8 cellular contexts compared by ENCODE assay signal in genomic region chr9:121059998-121060636, GRCh38. TPM values are rescaled to one million over a fixed set of nuclear protein-coding genes. Genes with fewer than 3 reads are reported as not detected.
DNase-seq lines count a peak whose midpoint lies in the region; ATAC-seq, FAIRE-seq and TF ChIP-seq lines count a peak whose summit lies in the region.

No MANE protein-coding gene starts in this region.

- H3K36me3 Mint-ChIP-seq in brain = peaks cover 8% of the 10 kb centered on the region

- H3K4me1 Mint-ChIP-seq in brain = peaks cover 18% of the 10 kb centered on the region

- H3K4me1 ChIP-seq in keratinocyte (ENCODE audit: control insufficient read depth, extremely low read depth, insufficient read depth, low read length) (no peaks in the 10 kb centered on the region), tibial artery (no peaks in the 10 kb centered on the region)

- H2AFZ ChIP-seq in keratinocyte (ENCODE audit: control insufficient read depth, low read length) = no peak overlapping the region

- no peak overlapping the region for H3K9ac ChIP-seq in keratinocyte (ENCODE audit: control insufficient read depth, extremely low read depth, insufficient read depth, low read length)

- H3K9me3 ChIP-seq in keratinocyte (ENCODE audit: control insufficient read depth, low read depth, low read length) (no peaks in the 10 kb centered on the region), tibial artery (no peaks in the 10 kb centered on the region)

- H3K36me3 ChIP-seq in keratinocyte (ENCODE audit: control insufficient read depth in 2 of 2, extremely low read depth in 1 of 2, insufficient read depth in 2 of 2, low read length in 2 of 2) = no peaks in the 10 kb centered on the region
- H3K36me3 ChIP-seq in tibial artery = peaks cover 8 to 20% (median 10%) of the 10 kb centered on the region in 3 donors

- intact Hi-C loops in tibial artery (cut with DNase I; ENCODE audit: low total_unique reads) = loop anchor here (5.0 to 10.0 kb wide), 2 partner anchors 75 to 303 kb away; no protein-coding TSS in a partner anchor

- no peaks in the 10 kb centered on the region for H3K27me3 ChIP-seq in keratinocyte (ENCODE audit: control insufficient read depth, extremely low read depth, insufficient read depth, low read length)
- H3K27me3 ChIP-seq in tibial artery = no peaks in the 10 kb centered on the region

- no peaks in the 10 kb centered on the region for H3K27me3 Mint-ChIP-seq in brain

- peak; percentile 83 for TF ChIP-seq CTCF in brain (conservative IDR thresholded peaks at IDR 0.05)
- TF ChIP-seq CTCF in keratinocyte (optimal IDR thresholded peaks at IDR 0.05 in 1 of 3, IDR thresholded peaks at IDR 0.05 in 1 of 3, conservative IDR thresholded peaks at IDR 0.05 in 1 of 3; ENCODE audit: extremely low read depth in 1 of 3, insufficient read depth in 2 of 3, low read length in 3 of 3) = peak; percentile 48 to 66 (median 66)
- peak; percentile 67 to 78 for TF ChIP-seq CTCF in tibial artery (IDR thresholded peaks at IDR 0.05)

- H3K27ac Mint-ChIP-seq in brain = no peak overlapping the region

- H3K4me3 Mint-ChIP-seq in brain = no peak overlapping the region

- H3K79me2 ChIP-seq in keratinocyte (ENCODE audit: control insufficient read depth, insufficient read depth, low read length) = no peaks in the 10 kb centered on the region

- H4K20me1 ChIP-seq in keratinocyte (ENCODE audit: control insufficient read depth, extremely low read depth, insufficient read depth, low read length) = no peaks in the 10 kb centered on the region

- peaks cover 3 to 10% (median 7%) of the 10 kb centered on the region in 5 experiments for H3K9me3 Mint-ChIP-seq in brain

- H3K4me2 ChIP-seq in keratinocyte (ENCODE audit: control insufficient read depth, extremely low read depth, insufficient read depth, low read depth, low read length) = no peak overlapping the region

- FAIRE-seq in keratinocyte (lab: Jason Lieb, UNC) = peak; percentile 79

- DNase-seq in DMS 273 (lab: John Stamatoyannopoulos, UW; ENCODE audit: unreplicated experiment) = peak; percentile 92
- DNase-seq in HCEC 1CT = peak; percentile 57
- peak; percentile 75 for DNase-seq in NCI-H748 (lab: John Stamatoyannopoulos, UW; ENCODE audit: unreplicated experiment)
- no peak for DNase-seq in keratinocyte (ENCODE audit: low read depth, low spot score)
- DNase-seq in tibial artery = no peak

- H3K4me3 ChIP-seq in keratinocyte (ENCODE audit: control insufficient read depth in 2 of 3, extremely low read depth in 1 of 3, insufficient read depth in 2 of 3, low read depth in 1 of 3, low read length in 3 of 3) (no peak overlapping the region), tibial artery (no peak overlapping the region)

- dilution Hi-C loops in keratinocyte (cut with MboI; ENCODE audit: extremely low pct_ligation_motif_present, low sequenced_read_pairs) = no loop called here

- H3K9me1 ChIP-seq in keratinocyte (ENCODE audit: control insufficient read depth, extremely low read depth, insufficient read depth, low read length) = no peaks in the 10 kb centered on the region

- H3K27ac ChIP-seq in keratinocyte (ENCODE audit: control insufficient read depth, insufficient read depth, low read length) (no peak overlapping the region), tibial artery (no peak overlapping the region)

- no peak for ATAC-seq in HG03045 (IDR thresholded peaks at IDR 0.05; ENCODE audit: unreplicated experiment)
- no peak for ATAC-seq in HG03025 (IDR thresholded peaks at IDR 0.05; ENCODE audit: low FRiP score, unreplicated experiment)

RNA-seq across cellular contexts. Expression of gene C5, which starts 10.0 kb away (rescaled TPM):
- polyA plus RNA-seq in brain (ENCODE audit: insufficient read depth, low read depth, low replicate concordance) (2.8 TPM), keratinocyte (0.49 to 0.76 TPM (median 0.70 TPM) in 3 replicates)
- polyA plus RNA-seq in keratinocyte (2011; ENCODE audit: low read depth) = 0.20 TPM
- polyA plus RNA-seq in keratinocyte (2011; cell fraction: cytosol; rRNA removed) = 0.30 and 0.51 TPM in 2 replicates
- polyA plus RNA-seq in keratinocyte (2011; cell fraction: nucleus; rRNA removed) = 0.81 and 0.93 TPM in 2 replicates
- polyA plus RNA-seq in keratinocyte (2012; ENCODE audit: low replicate concordance) = 0.38 TPM in 2 replicates
- polyA minus RNA-seq in keratinocyte = 0.20 to 0.61 TPM (median 0.59 TPM) in 3 replicates
- 0.38 TPM for polyA minus RNA-seq in keratinocyte (2011; cell fraction: cytosol; rRNA and poly(A)+ RNA removed)
- 0.21 and 0.62 TPM in 2 replicates for polyA minus RNA-seq in keratinocyte (2011; cell fraction: nucleus; rRNA and poly(A)+ RNA removed)

RNA-seq across cellular contexts. Expression of gene CNTRL, which starts 14.6 kb away (rescaled TPM):
- 2.1 TPM for polyA plus RNA-seq in brain (ENCODE audit: insufficient read depth, low read depth, low replicate concordance)
- 2.4 to 5.3 TPM (median 3.5 TPM) in 3 replicates for polyA plus RNA-seq in keratinocyte
- 3.8 TPM for polyA plus RNA-seq in keratinocyte (2011; ENCODE audit: low read depth)
- polyA plus RNA-seq in keratinocyte (2011; cell fraction: cytosol; rRNA removed) = 1.6 and 2.3 TPM in 2 replicates
- 5.2 and 5.4 TPM in 2 replicates for polyA plus RNA-seq in keratinocyte (2011; cell fraction: nucleus; rRNA removed)
- 1.5 and 3.4 TPM in 2 replicates for polyA plus RNA-seq in keratinocyte (2012; ENCODE audit: low replicate concordance)
- 2.6 to 5.9 TPM (median 4.8 TPM) in 3 replicates for polyA minus RNA-seq in keratinocyte
- 5.0 TPM for polyA minus RNA-seq in keratinocyte (2011; cell fraction: cytosol; rRNA and poly(A)+ RNA removed)
- 1.5 and 7.8 TPM in 2 replicates for polyA minus RNA-seq in keratinocyte (2011; cell fraction: nucleus; rRNA and poly(A)+ RNA removed)

Comparison
In these comparisons a context has a peak if more than half of its experiments do, and no peak if none do; other contexts are left out.
1. DNase-seq: peak in DMS 273 (single experiment), HCEC 1CT (single experiment) and NCI-H748 (single experiment); none in keratinocyte (single experiment) and tibial artery (0 of 2).
2. Peak in every context shown above with its lines, with median percentiles within 50 percentile points of each other: CTCF ChIP-seq.